Comparison of ENCODE assay signal across 17 cellular contexts in the genomic region with DNA sequence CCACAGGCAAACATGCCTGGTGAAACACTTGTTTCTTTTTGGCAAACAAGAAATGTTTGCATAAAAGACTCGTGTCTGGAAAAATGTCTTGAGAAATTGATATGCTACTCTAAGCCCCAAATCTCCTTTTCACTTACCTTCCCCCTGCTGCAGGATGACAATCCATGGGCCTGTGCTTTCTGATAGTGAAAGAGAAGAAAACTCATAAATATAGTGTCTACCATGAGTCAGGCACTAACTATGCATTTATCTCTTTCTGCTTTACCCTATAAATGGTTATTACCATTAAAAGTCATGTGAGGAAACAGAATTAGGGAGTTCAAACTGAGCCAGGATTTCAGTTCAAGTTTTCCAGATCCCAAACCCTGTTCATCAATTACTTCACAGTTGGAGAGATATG.
"Had no signal": no experiment of that assay in that cellular context is flagged by ENCODE, and none has a peak within 500 bp of the region (broad histone marks: within the 10 kb centered on the region; RNA-seq: fewer than 3 reads in every experiment).

No MANE protein-coding gene starts in this region.

- H3K9me3 Mint-ChIP-seq: naive thymus-derived CD4-positive, alpha-beta T cell; neural crest cell; type B pancreatic cell had no signal

- H3K4me1 ChIP-seq: colonic mucosa, sigmoid colon, uterus had no signal

- H3K27me3 Mint-ChIP-seq: naive thymus-derived CD4-positive, alpha-beta T cell had no signal

- H3K4me3 Mint-ChIP-seq: naive thymus-derived CD4-positive, alpha-beta T cell; neural crest cell; type B pancreatic cell had no signal

- H3K36me3 Mint-ChIP-seq: naive thymus-derived CD4-positive, alpha-beta T cell; type B pancreatic cell had no signal

- DNase-seq: colonic mucosa; dermis blood vessel endothelial cell; erythroblast; foreskin melanocyte; head of caudate nucleus; left colon; left ventricle myocardium superior; naive thymus-derived CD4-positive, alpha-beta T cell; sigmoid colon; stimulated activated naive CD4-positive, alpha-beta T cell treated with Interleukin-2 at 50 U/mL for 16 hours; uterus had no signal

- H3K4me3 ChIP-seq: colonic mucosa, hepatocyte, lung, right atrium auricular region, sigmoid colon, skin epidermis, uterus had no signal

- H3K36me3 ChIP-seq: colonic mucosa, right atrium auricular region, sigmoid colon, uterus had no signal

- H3K27ac Mint-ChIP-seq: type B pancreatic cell had no signal

- H3K27me3 ChIP-seq: colonic mucosa, hepatocyte, right atrium auricular region, sigmoid colon, uterus had no signal

- H3K27ac ChIP-seq: colonic mucosa, hepatocyte, right atrium auricular region, sigmoid colon, skin epidermis, uterus had no signal

- H3K9me3 ChIP-seq: colonic mucosa, right atrium auricular region, sigmoid colon, uterus had no signal
